In the genomic region with DNA sequence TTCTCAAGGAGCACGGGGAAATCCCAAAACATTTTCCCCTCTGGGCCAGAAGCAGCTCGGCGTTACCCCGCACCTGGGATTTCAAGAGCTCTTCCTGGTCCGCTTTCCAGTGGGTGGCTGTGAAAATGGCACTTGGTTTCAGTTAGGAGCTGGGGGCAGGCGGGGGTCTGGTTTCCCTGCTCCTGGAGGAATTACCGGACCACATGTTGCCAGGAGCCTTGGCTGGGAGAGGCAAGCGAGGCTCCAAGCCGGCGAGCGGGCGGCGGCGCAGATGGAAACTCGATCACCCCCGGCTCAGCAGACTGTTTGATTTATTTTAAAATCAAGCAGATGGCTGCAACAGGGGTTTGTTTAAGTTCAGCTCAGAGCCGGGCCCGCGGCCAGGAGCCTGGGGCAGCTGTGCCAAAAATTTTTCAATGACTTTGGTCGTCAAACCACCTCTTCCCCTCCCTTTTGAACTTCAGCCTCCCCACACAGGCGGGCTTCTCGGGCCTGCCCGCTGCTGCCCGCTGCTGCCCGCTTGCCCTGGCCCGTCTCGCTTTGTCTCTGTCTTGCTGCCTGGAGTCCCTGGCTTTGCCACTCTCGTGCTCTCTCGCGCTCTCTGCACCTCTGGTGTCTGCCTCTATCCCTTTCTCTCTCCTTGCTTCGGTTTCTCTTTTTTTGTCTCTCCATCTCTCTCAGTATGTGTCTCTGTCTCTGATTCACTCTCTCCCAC, we compare ENCODE assay signal across 1 cellular context.
TF ChIP-seq lines count a peak whose summit lies in the region.

No MANE protein-coding gene starts in this region.

TF ChIP-seq in HepG2, 621 proteins besides CTCF, POLR2A, EP300 and RAD21 (continued from another document and continues in another):
- TF ChIP-seq, protein P1, sequence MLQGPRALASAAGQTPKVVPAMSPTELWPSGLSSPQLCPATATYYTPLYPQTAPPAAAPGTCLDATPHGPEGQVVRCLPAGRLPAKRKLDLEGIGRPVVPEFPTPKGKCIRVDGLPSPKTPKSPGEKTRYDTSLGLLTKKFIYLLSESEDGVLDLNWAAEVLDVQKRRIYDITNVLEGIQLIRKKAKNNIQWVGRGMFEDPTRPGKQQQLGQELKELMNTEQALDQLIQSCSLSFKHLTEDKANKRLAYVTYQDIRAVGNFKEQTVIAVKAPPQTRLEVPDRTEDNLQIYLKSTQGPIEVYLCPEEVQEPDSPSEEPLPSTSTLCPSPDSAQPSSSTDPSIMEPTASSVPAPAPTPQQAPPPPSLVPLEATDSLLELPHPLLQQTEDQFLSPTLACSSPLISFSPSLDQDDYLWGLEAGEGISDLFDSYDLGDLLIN (CRISPR knock-in tag; IDR thresholded peaks at IDR 0.05; ENCODE audit: borderline replicate concordance) = no peak
- TF ChIP-seq ZBTB3 (CRISPR knock-in tag; IDR thresholded peaks at IDR 0.05; ENCODE audit: borderline replicate concordance, low read depth) (no peak), TAF15 (IDR thresholded peaks at IDR 0.05; ENCODE audit: low read depth, low read length, poor library complexity, severe bottlenecking) (no peak), RFX3 (CRISPR knock-in tag; IDR thresholded peaks at IDR 0.05) (no peak), ZFY (CRISPR knock-in tag; IDR thresholded peaks at IDR 0.05) (0 out of 2 replicates have a peak, but pooled peaks have one; percentile 32), ZNF282 (IDR thresholded peaks at IDR 0.05; ENCODE audit: partially characterized antibody) (no peak), KDM6A (CRISPR knock-in tag; IDR thresholded peaks at IDR 0.05; ENCODE audit: low read depth) (no peak), ZNF232 (CRISPR knock-in tag; IDR thresholded peaks at IDR 0.05; ENCODE audit: borderline replicate concordance) (no peak), ZNF616 (CRISPR knock-in tag; IDR thresholded peaks at IDR 0.05; ENCODE audit: low read depth) (no peak), FOXP1 (IDR thresholded peaks at IDR 0.05) (no peak), FOXP1 (CRISPR knock-in tag; IDR thresholded peaks at IDR 0.05) (no peak), ZNF790 (CRISPR knock-in tag; IDR thresholded peaks at IDR 0.05; ENCODE audit: borderline replicate concordance) (no peak), SNRNP70 (IDR thresholded peaks at IDR 0.05; ENCODE audit: low read depth, low read length) (no peak), ZNF264 (CRISPR knock-in tag; IDR thresholded peaks at IDR 0.05) (no peak), ZFP37 (CRISPR knock-in tag; IDR thresholded peaks at IDR 0.05; ENCODE audit: borderline replicate concordance) (no peak), ISX (CRISPR knock-in tag; conservative IDR thresholded peaks at IDR 0.05) (no peak), NFKB2 (CRISPR knock-in tag; IDR thresholded peaks at IDR 0.05; ENCODE audit: borderline replicate concordance) (0 out of 2 replicates have a peak, but pooled peaks have one; percentile 31), ZNF577 (CRISPR knock-in tag; IDR thresholded peaks at IDR 0.05; ENCODE audit: borderline replicate concordance, low read depth) (no peak), ZNF234 (CRISPR knock-in tag; conservative IDR thresholded peaks at IDR 0.05) (no peak), ZNF549 (CRISPR knock-in tag; IDR thresholded peaks at IDR 0.05) (no peak), RFXAP (CRISPR knock-in tag; IDR thresholded peaks at IDR 0.05; ENCODE audit: borderline replicate concordance) (peak; percentile 33; the same call in 1 of the 2 replicates), CHD4 (IDR thresholded peaks at IDR 0.05; ENCODE audit: borderline replicate concordance, low read length) (no peak), KLF12 (CRISPR knock-in tag; IDR thresholded peaks at IDR 0.05; ENCODE audit: borderline replicate concordance) (no peak), CCAR2 (optimal IDR thresholded peaks at IDR 0.05; ENCODE audit: low read depth, low read length) (no peak), ZNF839 (CRISPR knock-in tag; IDR thresholded peaks at IDR 0.05; ENCODE audit: borderline replicate concordance) (no peak)
- TF ChIP-seq, protein P2, sequence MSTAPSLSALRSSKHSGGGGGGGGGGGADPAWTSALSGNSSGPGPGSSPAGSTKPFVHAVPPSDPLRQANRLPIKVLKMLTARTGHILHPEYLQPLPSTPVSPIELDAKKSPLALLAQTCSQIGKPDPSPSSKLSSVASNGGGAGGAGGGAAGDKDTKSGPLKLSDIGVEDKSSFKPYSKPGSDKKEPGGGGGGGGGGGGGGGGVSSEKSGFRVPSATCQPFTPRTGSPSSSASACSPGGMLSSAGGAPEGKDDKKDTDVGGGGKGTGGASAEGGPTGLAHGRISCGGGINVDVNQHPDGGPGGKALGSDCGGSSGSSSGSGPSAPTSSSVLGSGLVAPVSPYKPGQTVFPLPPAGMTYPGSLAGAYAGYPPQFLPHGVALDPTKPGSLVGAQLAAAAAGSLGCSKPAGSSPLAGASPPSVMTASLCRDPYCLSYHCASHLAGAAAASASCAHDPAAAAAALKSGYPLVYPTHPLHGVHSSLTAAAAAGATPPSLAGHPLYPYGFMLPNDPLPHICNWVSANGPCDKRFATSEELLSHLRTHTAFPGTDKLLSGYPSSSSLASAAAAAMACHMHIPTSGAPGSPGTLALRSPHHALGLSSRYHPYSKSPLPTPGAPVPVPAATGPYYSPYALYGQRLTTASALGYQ (CRISPR knock-in tag; IDR thresholded peaks at IDR 0.05) = no peak
- TF ChIP-seq, protein P3, sequence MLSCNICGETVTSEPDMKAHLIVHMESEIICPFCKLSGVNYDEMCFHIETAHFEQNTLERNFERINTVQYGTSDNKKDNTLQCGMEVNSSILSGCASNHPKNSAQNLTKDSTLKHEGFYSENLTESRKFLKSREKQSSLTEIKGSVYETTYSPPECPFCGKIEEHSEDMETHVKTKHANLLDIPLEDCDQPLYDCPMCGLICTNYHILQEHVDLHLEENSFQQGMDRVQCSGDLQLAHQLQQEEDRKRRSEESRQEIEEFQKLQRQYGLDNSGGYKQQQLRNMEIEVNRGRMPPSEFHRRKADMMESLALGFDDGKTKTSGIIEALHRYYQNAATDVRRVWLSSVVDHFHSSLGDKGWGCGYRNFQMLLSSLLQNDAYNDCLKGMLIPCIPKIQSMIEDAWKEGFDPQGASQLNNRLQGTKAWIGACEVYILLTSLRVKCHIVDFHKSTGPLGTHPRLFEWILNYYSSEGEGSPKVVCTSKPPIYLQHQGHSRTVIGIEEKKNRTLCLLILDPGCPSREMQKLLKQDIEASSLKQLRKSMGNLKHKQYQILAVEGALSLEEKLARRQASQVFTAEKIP (CRISPR knock-in tag; IDR thresholded peaks at IDR 0.05; ENCODE audit: borderline replicate concordance) = no peak
- TF ChIP-seq, protein P4, sequence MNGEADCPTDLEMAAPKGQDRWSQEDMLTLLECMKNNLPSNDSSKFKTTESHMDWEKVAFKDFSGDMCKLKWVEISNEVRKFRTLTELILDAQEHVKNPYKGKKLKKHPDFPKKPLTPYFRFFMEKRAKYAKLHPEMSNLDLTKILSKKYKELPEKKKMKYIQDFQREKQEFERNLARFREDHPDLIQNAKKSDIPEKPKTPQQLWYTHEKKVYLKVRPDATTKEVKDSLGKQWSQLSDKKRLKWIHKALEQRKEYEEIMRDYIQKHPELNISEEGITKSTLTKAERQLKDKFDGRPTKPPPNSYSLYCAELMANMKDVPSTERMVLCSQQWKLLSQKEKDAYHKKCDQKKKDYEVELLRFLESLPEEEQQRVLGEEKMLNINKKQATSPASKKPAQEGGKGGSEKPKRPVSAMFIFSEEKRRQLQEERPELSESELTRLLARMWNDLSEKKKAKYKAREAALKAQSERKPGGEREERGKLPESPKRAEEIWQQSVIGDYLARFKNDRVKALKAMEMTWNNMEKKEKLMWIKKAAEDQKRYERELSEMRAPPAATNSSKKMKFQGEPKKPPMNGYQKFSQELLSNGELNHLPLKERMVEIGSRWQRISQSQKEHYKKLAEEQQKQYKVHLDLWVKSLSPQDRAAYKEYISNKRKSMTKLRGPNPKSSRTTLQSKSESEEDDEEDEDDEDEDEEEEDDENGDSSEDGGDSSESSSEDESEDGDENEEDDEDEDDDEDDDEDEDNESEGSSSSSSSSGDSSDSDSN (CRISPR knock-in tag; IDR thresholded peaks at IDR 0.05) = peak; percentile 40; the same call in 1 of the 2 replicates
- TF ChIP-seq, protein P5, sequence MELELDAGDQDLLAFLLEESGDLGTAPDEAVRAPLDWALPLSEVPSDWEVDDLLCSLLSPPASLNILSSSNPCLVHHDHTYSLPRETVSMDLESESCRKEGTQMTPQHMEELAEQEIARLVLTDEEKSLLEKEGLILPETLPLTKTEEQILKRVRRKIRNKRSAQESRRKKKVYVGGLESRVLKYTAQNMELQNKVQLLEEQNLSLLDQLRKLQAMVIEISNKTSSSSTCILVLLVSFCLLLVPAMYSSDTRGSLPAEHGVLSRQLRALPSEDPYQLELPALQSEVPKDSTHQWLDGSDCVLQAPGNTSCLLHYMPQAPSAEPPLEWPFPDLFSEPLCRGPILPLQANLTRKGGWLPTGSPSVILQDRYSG (CRISPR knock-in tag; IDR thresholded peaks at IDR 0.05) = no peak
- TF ChIP-seq, protein P6, sequence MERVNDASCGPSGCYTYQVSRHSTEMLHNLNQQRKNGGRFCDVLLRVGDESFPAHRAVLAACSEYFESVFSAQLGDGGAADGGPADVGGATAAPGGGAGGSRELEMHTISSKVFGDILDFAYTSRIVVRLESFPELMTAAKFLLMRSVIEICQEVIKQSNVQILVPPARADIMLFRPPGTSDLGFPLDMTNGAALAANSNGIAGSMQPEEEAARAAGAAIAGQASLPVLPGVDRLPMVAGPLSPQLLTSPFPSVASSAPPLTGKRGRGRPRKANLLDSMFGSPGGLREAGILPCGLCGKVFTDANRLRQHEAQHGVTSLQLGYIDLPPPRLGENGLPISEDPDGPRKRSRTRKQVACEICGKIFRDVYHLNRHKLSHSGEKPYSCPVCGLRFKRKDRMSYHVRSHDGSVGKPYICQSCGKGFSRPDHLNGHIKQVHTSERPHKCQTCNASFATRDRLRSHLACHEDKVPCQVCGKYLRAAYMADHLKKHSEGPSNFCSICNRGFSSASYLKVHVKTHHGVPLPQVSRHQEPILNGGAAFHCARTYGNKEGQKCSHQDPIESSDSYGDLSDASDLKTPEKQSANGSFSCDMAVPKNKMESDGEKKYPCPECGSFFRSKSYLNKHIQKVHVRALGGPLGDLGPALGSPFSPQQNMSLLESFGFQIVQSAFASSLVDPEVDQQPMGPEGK (CRISPR knock-in tag; IDR thresholded peaks at IDR 0.05) = no peak
- TF ChIP-seq, protein P7, sequence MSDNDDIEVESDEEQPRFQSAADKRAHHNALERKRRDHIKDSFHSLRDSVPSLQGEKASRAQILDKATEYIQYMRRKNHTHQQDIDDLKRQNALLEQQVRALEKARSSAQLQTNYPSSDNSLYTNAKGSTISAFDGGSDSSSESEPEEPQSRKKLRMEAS (IDR thresholded peaks at IDR 0.05) = 0 out of 2 replicates have a peak, but pooled peaks have one; percentile 18
- TF ChIP-seq, protein P8, sequence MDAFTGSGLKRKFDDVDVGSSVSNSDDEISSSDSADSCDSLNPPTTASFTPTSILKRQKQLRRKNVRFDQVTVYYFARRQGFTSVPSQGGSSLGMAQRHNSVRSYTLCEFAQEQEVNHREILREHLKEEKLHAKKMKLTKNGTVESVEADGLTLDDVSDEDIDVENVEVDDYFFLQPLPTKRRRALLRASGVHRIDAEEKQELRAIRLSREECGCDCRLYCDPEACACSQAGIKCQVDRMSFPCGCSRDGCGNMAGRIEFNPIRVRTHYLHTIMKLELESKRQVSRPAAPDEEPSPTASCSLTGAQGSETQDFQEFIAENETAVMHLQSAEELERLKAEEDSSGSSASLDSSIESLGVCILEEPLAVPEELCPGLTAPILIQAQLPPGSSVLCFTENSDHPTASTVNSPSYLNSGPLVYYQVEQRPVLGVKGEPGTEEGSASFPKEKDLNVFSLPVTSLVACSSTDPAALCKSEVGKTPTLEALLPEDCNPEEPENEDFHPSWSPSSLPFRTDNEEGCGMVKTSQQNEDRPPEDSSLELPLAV (CRISPR knock-in tag; conservative IDR thresholded peaks at IDR 0.05; ENCODE audit: low read depth) = no peak
- TF ChIP-seq, protein P9, sequence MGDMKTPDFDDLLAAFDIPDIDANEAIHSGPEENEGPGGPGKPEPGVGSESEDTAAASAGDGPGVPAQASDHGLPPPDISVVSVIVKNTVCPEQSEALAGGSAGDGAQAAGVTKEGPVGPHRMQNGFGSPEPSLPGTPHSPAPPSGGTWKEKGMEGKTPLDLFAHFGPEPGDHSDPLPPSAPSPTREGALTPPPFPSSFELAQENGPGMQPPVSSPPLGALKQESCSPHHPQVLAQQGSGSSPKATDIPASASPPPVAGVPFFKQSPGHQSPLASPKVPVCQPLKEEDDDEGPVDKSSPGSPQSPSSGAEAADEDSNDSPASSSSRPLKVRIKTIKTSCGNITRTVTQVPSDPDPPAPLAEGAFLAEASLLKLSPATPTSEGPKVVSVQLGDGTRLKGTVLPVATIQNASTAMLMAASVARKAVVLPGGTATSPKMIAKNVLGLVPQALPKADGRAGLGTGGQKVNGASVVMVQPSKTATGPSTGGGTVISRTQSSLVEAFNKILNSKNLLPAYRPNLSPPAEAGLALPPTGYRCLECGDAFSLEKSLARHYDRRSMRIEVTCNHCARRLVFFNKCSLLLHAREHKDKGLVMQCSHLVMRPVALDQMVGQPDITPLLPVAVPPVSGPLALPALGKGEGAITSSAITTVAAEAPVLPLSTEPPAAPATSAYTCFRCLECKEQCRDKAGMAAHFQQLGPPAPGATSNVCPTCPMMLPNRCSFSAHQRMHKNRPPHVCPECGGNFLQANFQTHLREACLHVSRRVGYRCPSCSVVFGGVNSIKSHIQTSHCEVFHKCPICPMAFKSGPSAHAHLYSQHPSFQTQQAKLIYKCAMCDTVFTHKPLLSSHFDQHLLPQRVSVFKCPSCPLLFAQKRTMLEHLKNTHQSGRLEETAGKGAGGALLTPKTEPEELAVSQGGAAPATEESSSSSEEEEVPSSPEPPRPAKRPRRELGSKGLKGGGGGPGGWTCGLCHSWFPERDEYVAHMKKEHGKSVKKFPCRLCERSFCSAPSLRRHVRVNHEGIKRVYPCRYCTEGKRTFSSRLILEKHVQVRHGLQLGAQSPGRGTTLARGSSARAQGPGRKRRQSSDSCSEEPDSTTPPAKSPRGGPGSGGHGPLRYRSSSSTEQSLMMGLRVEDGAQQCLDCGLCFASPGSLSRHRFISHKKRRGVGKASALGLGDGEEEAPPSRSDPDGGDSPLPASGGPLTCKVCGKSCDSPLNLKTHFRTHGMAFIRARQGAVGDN (CRISPR knock-in tag; IDR thresholded peaks at IDR 0.05) = peak; percentile 60
- TF ChIP-seq, protein P10, sequence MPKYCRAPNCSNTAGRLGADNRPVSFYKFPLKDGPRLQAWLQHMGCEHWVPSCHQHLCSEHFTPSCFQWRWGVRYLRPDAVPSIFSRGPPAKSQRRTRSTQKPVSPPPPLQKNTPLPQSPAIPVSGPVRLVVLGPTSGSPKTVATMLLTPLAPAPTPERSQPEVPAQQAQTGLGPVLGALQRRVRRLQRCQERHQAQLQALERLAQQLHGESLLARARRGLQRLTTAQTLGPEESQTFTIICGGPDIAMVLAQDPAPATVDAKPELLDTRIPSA (CRISPR knock-in tag; IDR thresholded peaks at IDR 0.05; ENCODE audit: borderline replicate concordance) = no peak
- TF ChIP-seq, protein P11, sequence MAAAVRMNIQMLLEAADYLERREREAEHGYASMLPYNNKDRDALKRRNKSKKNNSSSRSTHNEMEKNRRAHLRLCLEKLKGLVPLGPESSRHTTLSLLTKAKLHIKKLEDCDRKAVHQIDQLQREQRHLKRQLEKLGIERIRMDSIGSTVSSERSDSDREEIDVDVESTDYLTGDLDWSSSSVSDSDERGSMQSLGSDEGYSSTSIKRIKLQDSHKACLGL (CRISPR knock-in tag; IDR thresholded peaks at IDR 0.05) = no peak
- TF ChIP-seq, protein P12, sequence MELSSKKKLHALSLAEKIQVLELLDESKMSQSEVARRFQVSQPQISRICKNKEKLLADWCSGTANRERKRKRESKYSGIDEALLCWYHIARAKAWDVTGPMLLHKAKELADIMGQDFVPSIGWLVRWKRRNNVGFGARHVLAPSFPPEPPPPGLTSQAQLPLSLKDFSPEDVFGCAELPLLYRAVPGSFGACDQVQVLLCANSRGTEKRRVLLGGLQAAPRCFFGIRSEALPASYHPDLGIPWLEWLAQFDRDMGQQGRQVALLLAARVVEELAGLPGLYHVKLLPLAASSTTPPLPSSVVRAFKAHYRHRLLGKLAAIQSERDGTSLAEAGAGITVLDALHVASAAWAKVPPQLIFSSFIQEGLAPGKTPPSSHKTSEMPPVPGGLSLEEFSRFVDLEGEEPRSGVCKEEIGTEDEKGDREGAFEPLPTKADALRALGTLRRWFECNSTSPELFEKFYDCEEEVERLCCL (CRISPR knock-in tag; IDR thresholded peaks at IDR 0.05; ENCODE audit: borderline replicate concordance) = no peak
